ENCODE assay signal across 1 cellular context in the genomic region with DNA sequence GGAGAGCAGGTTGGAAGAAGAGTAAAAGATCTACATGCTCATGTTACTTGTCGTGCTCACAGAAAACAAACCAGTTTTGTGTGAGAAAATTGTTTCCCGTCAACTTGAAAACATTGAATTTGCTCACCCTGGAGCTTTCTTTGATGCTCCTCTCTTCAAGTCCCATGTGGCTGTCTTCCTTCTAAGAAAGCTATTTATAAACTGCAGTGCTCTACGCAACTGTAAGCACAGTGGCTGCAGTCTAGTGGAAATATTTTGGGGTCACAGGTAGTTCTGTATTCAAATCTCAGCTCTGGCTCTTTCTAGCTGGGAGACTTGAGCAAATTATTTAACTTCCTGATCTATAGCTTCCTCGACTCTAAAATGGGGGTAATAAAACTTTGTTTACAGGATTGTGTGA.
TF ChIP-seq lines count a peak whose summit lies in the region.

No MANE protein-coding gene starts in this region.

TF ChIP-seq in GM12878, 131 proteins besides CTCF, POLR2A, EP300 and RAD21 (continued from another document):
- TF ChIP-seq KLF5 (IDR thresholded peaks at IDR 0.05; ENCODE audit: partially characterized antibody) (no peak), SP1 (IDR thresholded peaks at IDR 0.05; ENCODE audit: low read depth, low read length) (no peak), HSF1 (IDR thresholded peaks at IDR 0.05; ENCODE audit: low read depth, low read length) (no peak), E2F4 (IDR thresholded peaks at IDR 0.05; ENCODE audit: low read depth, low read length) (no peak), CHD2 (IDR thresholded peaks at IDR 0.05; ENCODE audit: borderline replicate concordance, low read depth, low read length) (no peak), CBX3 (IDR thresholded peaks at IDR 0.05; ENCODE audit: borderline replicate concordance, low read depth) (no peak), HDAC2 (IDR thresholded peaks at IDR 0.05) (no peak), SMC3 (IDR thresholded peaks at IDR 0.05; ENCODE audit: borderline replicate concordance, low read length) (no peak), FOXM1 (IDR thresholded peaks at IDR 0.05; ENCODE audit: low read depth, low read length) (no peak)
- TF ChIP-seq, protein P1, sequence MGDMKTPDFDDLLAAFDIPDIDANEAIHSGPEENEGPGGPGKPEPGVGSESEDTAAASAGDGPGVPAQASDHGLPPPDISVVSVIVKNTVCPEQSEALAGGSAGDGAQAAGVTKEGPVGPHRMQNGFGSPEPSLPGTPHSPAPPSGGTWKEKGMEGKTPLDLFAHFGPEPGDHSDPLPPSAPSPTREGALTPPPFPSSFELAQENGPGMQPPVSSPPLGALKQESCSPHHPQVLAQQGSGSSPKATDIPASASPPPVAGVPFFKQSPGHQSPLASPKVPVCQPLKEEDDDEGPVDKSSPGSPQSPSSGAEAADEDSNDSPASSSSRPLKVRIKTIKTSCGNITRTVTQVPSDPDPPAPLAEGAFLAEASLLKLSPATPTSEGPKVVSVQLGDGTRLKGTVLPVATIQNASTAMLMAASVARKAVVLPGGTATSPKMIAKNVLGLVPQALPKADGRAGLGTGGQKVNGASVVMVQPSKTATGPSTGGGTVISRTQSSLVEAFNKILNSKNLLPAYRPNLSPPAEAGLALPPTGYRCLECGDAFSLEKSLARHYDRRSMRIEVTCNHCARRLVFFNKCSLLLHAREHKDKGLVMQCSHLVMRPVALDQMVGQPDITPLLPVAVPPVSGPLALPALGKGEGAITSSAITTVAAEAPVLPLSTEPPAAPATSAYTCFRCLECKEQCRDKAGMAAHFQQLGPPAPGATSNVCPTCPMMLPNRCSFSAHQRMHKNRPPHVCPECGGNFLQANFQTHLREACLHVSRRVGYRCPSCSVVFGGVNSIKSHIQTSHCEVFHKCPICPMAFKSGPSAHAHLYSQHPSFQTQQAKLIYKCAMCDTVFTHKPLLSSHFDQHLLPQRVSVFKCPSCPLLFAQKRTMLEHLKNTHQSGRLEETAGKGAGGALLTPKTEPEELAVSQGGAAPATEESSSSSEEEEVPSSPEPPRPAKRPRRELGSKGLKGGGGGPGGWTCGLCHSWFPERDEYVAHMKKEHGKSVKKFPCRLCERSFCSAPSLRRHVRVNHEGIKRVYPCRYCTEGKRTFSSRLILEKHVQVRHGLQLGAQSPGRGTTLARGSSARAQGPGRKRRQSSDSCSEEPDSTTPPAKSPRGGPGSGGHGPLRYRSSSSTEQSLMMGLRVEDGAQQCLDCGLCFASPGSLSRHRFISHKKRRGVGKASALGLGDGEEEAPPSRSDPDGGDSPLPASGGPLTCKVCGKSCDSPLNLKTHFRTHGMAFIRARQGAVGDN (IDR thresholded peaks at IDR 0.05) = no peak
- TF ChIP-seq, protein P2, sequence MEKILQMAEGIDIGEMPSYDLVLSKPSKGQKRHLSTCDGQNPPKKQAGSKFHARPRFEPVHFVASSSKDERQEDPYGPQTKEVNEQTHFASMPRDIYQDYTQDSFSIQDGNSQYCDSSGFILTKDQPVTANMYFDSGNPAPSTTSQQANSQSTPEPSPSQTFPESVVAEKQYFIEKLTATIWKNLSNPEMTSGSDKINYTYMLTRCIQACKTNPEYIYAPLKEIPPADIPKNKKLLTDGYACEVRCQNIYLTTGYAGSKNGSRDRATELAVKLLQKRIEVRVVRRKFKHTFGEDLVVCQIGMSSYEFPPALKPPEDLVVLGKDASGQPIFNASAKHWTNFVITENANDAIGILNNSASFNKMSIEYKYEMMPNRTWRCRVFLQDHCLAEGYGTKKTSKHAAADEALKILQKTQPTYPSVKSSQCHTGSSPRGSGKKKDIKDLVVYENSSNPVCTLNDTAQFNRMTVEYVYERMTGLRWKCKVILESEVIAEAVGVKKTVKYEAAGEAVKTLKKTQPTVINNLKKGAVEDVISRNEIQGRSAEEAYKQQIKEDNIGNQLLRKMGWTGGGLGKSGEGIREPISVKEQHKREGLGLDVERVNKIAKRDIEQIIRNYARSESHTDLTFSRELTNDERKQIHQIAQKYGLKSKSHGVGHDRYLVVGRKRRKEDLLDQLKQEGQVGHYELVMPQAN (conservative IDR thresholded peaks at IDR 0.05) = no peak
